Comparison of ENCODE assay signal across 2 cellular contexts in the genomic region with DNA sequence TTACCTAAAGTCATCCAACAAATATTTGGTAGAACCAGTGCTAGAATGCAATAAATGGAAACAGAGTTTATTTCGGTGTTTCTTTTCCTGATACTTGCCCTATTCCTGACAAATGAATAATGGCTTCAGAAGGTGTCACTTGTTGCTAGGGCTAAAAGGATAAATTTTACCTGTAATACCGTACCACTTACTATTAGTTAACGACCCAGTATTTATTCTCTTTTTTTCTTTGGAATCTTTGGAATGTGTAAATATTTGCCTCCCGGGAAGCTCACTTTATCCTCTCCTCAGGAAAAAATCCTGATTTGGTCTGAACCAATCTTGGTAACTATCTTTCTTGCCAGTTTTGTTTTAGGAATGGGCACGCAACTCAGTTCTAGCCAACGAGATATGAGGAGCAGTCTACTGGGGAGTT. TPM values are rescaled to one million over a fixed set of nuclear protein-coding genes. Genes with fewer than 3 reads are reported as not detected.
"Had no signal": no experiment of that assay in that cellular context is flagged by ENCODE, and none has a peak within 500 bp of the region (broad histone marks: within the 10 kb centered on the region; RNA-seq: fewer than 3 reads in every experiment).

No MANE protein-coding gene starts in this region.

RNA-seq across cellular contexts. Expression of a gene that starts 14.1 kb away (rescaled TPM):
- total RNA-seq: HT-29 had no signal
- polyA plus RNA-seq: IgD-negative memory B cell had no signal
